In the genomic region with DNA sequence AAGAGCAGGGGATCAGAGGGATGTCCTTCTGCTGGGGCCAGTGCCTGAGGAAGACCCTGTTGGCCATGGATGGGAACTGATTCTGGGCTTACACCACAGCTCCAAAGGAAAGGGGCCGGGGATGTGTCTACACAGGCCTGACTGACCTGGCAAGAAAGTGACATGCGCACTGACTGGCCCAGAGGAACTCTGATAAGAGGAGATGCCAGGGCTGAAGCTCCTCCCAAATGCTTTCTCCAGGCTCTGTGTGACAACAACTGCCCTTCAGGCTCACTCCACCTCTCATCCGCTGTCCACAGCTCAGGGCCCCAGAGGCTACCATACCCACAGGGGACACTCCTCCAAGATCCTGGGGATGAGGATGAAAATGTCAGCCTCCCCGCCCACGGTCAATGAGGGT, we compare ENCODE assay signal across 8 cellular contexts.
DNase-seq lines count a peak whose midpoint lies in the region; ATAC-seq and TF ChIP-seq lines count a peak whose summit lies in the region.

No MANE protein-coding gene starts in this region.

- no peaks in the 10 kb centered on the region for H3K27me3 Mint-ChIP-seq in activated CD4-positive, alpha-beta memory T cell treated with anti-CD3 and anti-CD28 coated beads, Interleukin-2, amount 10 ng/mL, durations not matched to agents 7 days and 5 days
- H3K27me3 Mint-ChIP-seq in effector memory CD8-positive, alpha-beta T cell, result no peaks in the 10 kb centered on the region

- no peak overlapping the region for H3K4me3 Mint-ChIP-seq in activated CD4-positive, alpha-beta memory T cell treated with anti-CD3 and anti-CD28 coated beads, Interleukin-2, amount 10 ng/mL, durations not matched to agents 7 days and 5 days
- no peak overlapping the region for H3K4me3 Mint-ChIP-seq in effector memory CD8-positive, alpha-beta T cell

- no peaks in the 10 kb centered on the region for H3K9me3 Mint-ChIP-seq in activated CD4-positive, alpha-beta memory T cell treated with anti-CD3 and anti-CD28 coated beads, Interleukin-2, amount 10 ng/mL, durations not matched to agents 7 days and 5 days
- no peaks in the 10 kb centered on the region for H3K9me3 Mint-ChIP-seq in effector memory CD8-positive, alpha-beta T cell

- peak overlapping the region; percentile 58 for H3K27ac Mint-ChIP-seq in activated CD4-positive, alpha-beta memory T cell treated with anti-CD3 and anti-CD28 coated beads, Interleukin-2, amount 10 ng/mL, durations not matched to agents 7 days and 5 days
- H3K27ac Mint-ChIP-seq in effector memory CD8-positive, alpha-beta T cell, result peak overlapping the region in 1 of 2 donors; percentile 58

- POLR2A ChIA-PET in activated CD4-positive, alpha-beta memory T cell treated with anti-CD3 and anti-CD28 coated beads, Interleukin-2, amount 10 ng/mL, durations not matched to agents 7 days and 5 days (lab: Charles Lee), result interaction anchor here (1.2 to 1.3 kb wide), 2 partner anchors 209 to 321 kb away, joined by 3 to 6 read pairs; no protein-coding TSS in a partner anchor

- ATAC-seq in GM19025 (IDR thresholded peaks at IDR 0.05; ENCODE audit: low read depth, unreplicated experiment) (peak; percentile 30), HG02840 (IDR thresholded peaks at IDR 0.05; ENCODE audit: low FRiP score, unreplicated experiment) (peak; percentile 30), omental fat pad (ENCODE audit: low FRiP score) (peak; percentile 28)
- ATAC-seq in effector memory CD8-positive, alpha-beta T cell (replicated peaks), result no peak

- peaks cover 37% of the 10 kb centered on the region for H3K4me1 Mint-ChIP-seq in activated CD4-positive, alpha-beta memory T cell treated with anti-CD3 and anti-CD28 coated beads, Interleukin-2, amount 10 ng/mL, durations not matched to agents 7 days and 5 days
- H3K4me1 Mint-ChIP-seq in effector memory CD8-positive, alpha-beta T cell (ENCODE audit: low read depth in 2 of 2), result peaks cover under 1 to 2% of the 10 kb centered on the region in 2 donors

- DNase-seq in activated CD4-positive, alpha-beta memory T cell treated with anti-CD3 and anti-CD28 coated beads, Interleukin-2, amount 10 ng/mL, durations not matched to agents 7 days and 5 days, result no peak
- no peak for DNase-seq in omental fat pad (ENCODE audit: low spot score)
- DNase-seq in NCI-H1048 (lab: John Stamatoyannopoulos, UW), result no peak
- DNase-seq in effector memory CD8-positive, alpha-beta T cell, result no peak
- no peak for DNase-seq in GOT3 (lab: John Stamatoyannopoulos, UW)
- no peak for DNase-seq in superior temporal gyrus (ENCODE audit: extremely low spot score)

- no peaks in the 10 kb centered on the region for H3K36me3 Mint-ChIP-seq in activated CD4-positive, alpha-beta memory T cell treated with anti-CD3 and anti-CD28 coated beads, Interleukin-2, amount 10 ng/mL, durations not matched to agents 7 days and 5 days (ENCODE audit: low read depth)
- no peaks in the 10 kb centered on the region for H3K36me3 Mint-ChIP-seq in effector memory CD8-positive, alpha-beta T cell (ENCODE audit: insufficient read depth)

- CTCF ChIA-PET in activated CD4-positive, alpha-beta memory T cell treated with anti-CD3 and anti-CD28 coated beads, Interleukin-2, amount 10 ng/mL, durations not matched to agents 7 days and 5 days (lab: Charles Lee), result no interaction called here

- no peak for TF ChIP-seq CTCF in omental fat pad (IDR thresholded peaks at IDR 0.05)
